24 cellular contexts compared by ENCODE assay signal in the genomic region with DNA sequence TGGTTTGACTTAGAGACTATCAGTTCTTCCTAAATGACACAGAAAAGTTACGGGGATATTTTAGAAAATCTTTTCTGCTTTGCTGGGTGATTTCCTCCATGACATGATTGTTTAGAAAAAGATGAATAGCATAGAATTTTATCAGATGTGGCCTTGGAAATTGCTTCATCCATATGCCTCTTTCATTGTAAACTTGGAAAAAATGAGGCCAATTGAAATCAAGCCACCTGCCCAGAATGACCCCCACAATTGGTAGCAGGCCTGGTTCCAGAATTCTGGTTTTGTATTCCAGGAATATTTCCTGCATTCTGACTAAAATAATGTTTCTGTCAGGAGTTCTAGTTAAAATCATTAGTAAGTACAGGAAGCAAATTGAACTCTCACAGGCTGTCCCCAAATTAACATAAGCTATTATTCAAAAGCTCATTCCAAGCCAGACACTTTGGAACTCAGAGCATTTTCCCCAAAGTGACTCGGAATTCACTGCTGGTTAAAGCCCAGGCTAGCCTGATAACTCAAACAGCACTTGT.
"Had no signal": no experiment of that assay in that cellular context is flagged by ENCODE, and none has a peak within 500 bp of the region (broad histone marks: within the 10 kb centered on the region; RNA-seq: fewer than 3 reads in every experiment).

No MANE protein-coding gene starts in this region.

- H3K9ac ChIP-seq: parathyroid adenoma had no signal

- H3K79me2 ChIP-seq: parathyroid adenoma had no signal

- H3K36me3 ChIP-seq: gastrocnemius medialis, left lung, upper lobe of left lung had no signal

- H3K27ac ChIP-seq: gastrocnemius medialis, left lung, parathyroid adenoma, upper lobe of left lung had no signal

- H3K9me3 ChIP-seq: gastrocnemius medialis, left lung, upper lobe of left lung had no signal

- H3K27me3 ChIP-seq: gastrocnemius medialis, left lung, upper lobe of left lung had no signal

- H3K4me3 ChIP-seq: gastrocnemius medialis, left lung, skin epidermis, upper lobe of left lung had no signal

- H3K4me1 ChIP-seq: gastrocnemius medialis, left lung, parathyroid adenoma, upper lobe of left lung had no signal

- H2AFZ ChIP-seq: parathyroid adenoma had no signal

- DNase-seq: activated B cell treated with CpG ODN at 0.5 μM for 24 hours; activated CD4-positive, alpha-beta T cell treated with anti-CD3 and anti-CD28 coated beads for 4 hours; activated CD4-positive, alpha-beta T cell treated with anti-CD3 and anti-CD28 coated beads, Interleukin-2, amount 50 U/mL, for 48 hours; activated CD8-positive, alpha-beta memory T cell treated with anti-CD3 and anti-CD28 coated beads, Interleukin-2, amount 50 U/mL, for 48 hours; activated naive CD4-positive, alpha-beta T cell; activated naive CD8-positive, alpha-beta T cell treated with anti-CD3 and anti-CD28 coated beads for 36 hours; activated T-cell treated with anti-CD3 and anti-CD28 coated beads, Interleukin-2, amount 50 U/mL, for 4 hours; amniotic stem cell; dermis blood vessel endothelial cell; effector CD8-positive, alpha-beta T cell; erythroblast; gastrocnemius medialis; hippocampal formation; kidney glomerular epithelial cell; left lung; mammary epithelial cell; midbrain; nucleus accumbens; right cardiac atrium; stimulated activated naive CD4-positive, alpha-beta T cell; T-helper 17 cell; upper lobe of left lung had no signal
